ENCODE assay signal across 9 cellular contexts in the genomic region with DNA sequence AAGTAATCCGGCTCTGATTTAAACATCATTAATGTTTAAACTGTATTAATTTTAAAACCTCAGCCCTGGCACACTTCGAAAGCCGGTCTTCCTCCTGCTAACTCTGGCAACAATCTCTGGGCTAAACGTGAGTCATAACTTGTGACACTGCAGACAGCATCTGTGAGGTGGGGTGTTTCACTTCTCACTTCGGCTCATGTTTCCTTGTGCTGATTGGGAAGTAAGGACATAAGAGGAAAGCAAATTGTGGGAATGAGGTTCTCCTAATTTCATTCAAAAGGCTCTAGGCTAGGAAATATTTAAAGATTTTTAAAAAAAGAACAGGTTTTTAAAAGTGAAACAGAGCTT.
DNase-seq lines count a peak whose midpoint lies in the region; ATAC-seq and TF ChIP-seq lines count a peak whose summit lies in the region.
"Had no signal": no experiment of that assay in that cellular context is flagged by ENCODE, and none has a peak within 500 bp of the region (broad histone marks: within the 10 kb centered on the region; RNA-seq: fewer than 3 reads in every experiment).

No MANE protein-coding gene starts in this region.

- no peaks in the 10 kb centered on the region for H3K27me3 ChIP-seq in right atrium auricular region
- H3K27me3 ChIP-seq in Panc1 (ENCODE audit: control insufficient read depth, insufficient read depth, low read length) = no peaks in the 10 kb centered on the region
- H3K27me3 ChIP-seq in heart left ventricle = peaks cover 0 to 8% (median 0%) of the 10 kb centered on the region in 9 donors
- no peaks in the 10 kb centered on the region for H3K27me3 ChIP-seq in endodermal cell (ENCODE audit: control insufficient read depth, insufficient read depth, low read length, poor library complexity, severe bottlenecking)

- no peak for TF ChIP-seq POLR2A in heart left ventricle (IDR thresholded peaks at IDR 0.05)

- no peak overlapping the region for H3K4me3 ChIP-seq in right atrium auricular region
- no peak overlapping the region for H3K4me3 ChIP-seq in Panc1 (ENCODE audit: low read depth in 2 of 2, low read length in 2 of 2)
- no peak overlapping the region for H3K4me3 ChIP-seq in heart left ventricle
- no peak overlapping the region for H3K4me3 ChIP-seq in endodermal cell (ENCODE audit: low read length)
- H3K4me3 ChIP-seq: BLaER1 had no signal

- intact Hi-C loops in Right ventricle myocardium inferior (cut with DNase I) (no loop called here), Panc1 (cut with micrococcal nuclease; ENCODE audit: unreplicated experiment) (no loop called here), heart left ventricle (cut with DNase I) (no loop called here)

- 10 to 42% (median 28%) methylated on average over 5 of the region's 5 CpGs for WGBS in heart left ventricle, 4 donors
- WGBS in endodermal cell (ENCODE audit: insufficient coverage in 1 of 2, insufficient read length in 1 of 2), 2 experiments = 68% methylated on average over 4 of the region's 5 CpGs; no CpG with 5 or more reads in 1 of the 2 experiments

- CTCF ChIA-PET in Panc1 (lab: Charles Lee) = no interaction called here

- POLR2A ChIA-PET in Panc1 (lab: Charles Lee) = no interaction called here

- no peak for DNase-seq in Right ventricle myocardium inferior (ENCODE audit: missing footprints)
- no peak for DNase-seq in right atrium auricular region (ENCODE audit: low spot score)
- no peak for DNase-seq in Panc1 (ENCODE audit: low read depth, low spot score)
- DNase-seq in heart left ventricle = peak in 2 of 5 donors; percentile 25 to 45
- no peak for DNase-seq in stimulated activated effector memory CD8-positive, alpha-beta T cell treated with anti-CD3 and anti-CD28 coated beads, Interleukin-12 subunit alpha, Interleukin-12 subunit beta, amount 100 ng/mL, for 72 hours (ENCODE audit: low spot score in 2 of 2)
- DNase-seq in NCI-H2029 (lab: John Stamatoyannopoulos, UW) = no peak
- DNase-seq in stimulated activated CD4-positive, alpha-beta T cell treated with anti-CD3 and anti-CD28 coated beads, Interleukin-1b, Interleukin-23, amount 100 ng/mL, for 48 hours = no peak
- DNase-seq in endodermal cell = no peak

- in situ Hi-C loops in Panc1 (cut with HindIII; ENCODE audit: low pct_unique_long_range_greater_than_20kb, low sequenced_read_pairs) = no loop called here

- H3K9me3 Mint-ChIP-seq in stimulated activated effector memory CD8-positive, alpha-beta T cell treated with anti-CD3 and anti-CD28 coated beads, Interleukin-12 subunit alpha, Interleukin-12 subunit beta, amount 100 ng/mL, for 72 hours = no peaks in the 10 kb centered on the region
- peaks cover 31% of the 10 kb centered on the region for H3K9me3 Mint-ChIP-seq in endodermal cell

- H3K27me3 Mint-ChIP-seq in endodermal cell (ENCODE audit: insufficient read depth) = no peaks in the 10 kb centered on the region

- ATAC-seq in Right ventricle myocardium inferior = peak; percentile 90
- ATAC-seq in Panc1 = 0 out of 2 replicates have a peak, but pooled peaks have one; percentile 66
- ATAC-seq in heart left ventricle = peak; percentile 58 to 92 (median 82)
- ATAC-seq in stimulated activated effector memory CD8-positive, alpha-beta T cell treated with anti-CD3 and anti-CD28 coated beads, Interleukin-12 subunit alpha, Interleukin-12 subunit beta, amount 100 ng/mL, for 72 hours = peak; percentile 44

- no peaks in the 10 kb centered on the region for H3K36me3 Mint-ChIP-seq in stimulated activated effector memory CD8-positive, alpha-beta T cell treated with anti-CD3 and anti-CD28 coated beads, Interleukin-12 subunit alpha, Interleukin-12 subunit beta, amount 100 ng/mL, for 72 hours
- no peaks in the 10 kb centered on the region for H3K36me3 Mint-ChIP-seq in endodermal cell (ENCODE audit: low read depth)

- H3K36me3 ChIP-seq in right atrium auricular region (no peaks in the 10 kb centered on the region), Panc1 (ENCODE audit: control insufficient read depth, insufficient read depth, low read length) (no peaks in the 10 kb centered on the region), heart left ventricle (no peaks in the 10 kb centered on the region), endodermal cell (ENCODE audit: control insufficient read depth, insufficient read depth, low read length) (no peaks in the 10 kb centered on the region)
- H3K36me3 ChIP-seq: BLaER1 had no signal

- no peak overlapping the region for H3K9ac ChIP-seq in endodermal cell (ENCODE audit: extremely low read depth, low read length, poor library complexity, severe bottlenecking)
- H3K9ac ChIP-seq: BLaER1 had no signal

- no peak overlapping the region for H3K27ac Mint-ChIP-seq in stimulated activated effector memory CD8-positive, alpha-beta T cell treated with anti-CD3 and anti-CD28 coated beads, Interleukin-12 subunit alpha, Interleukin-12 subunit beta, amount 100 ng/mL, for 72 hours
- no peak overlapping the region for H3K27ac Mint-ChIP-seq in endodermal cell

- no peaks in the 10 kb centered on the region for H3K4me1 Mint-ChIP-seq in stimulated activated effector memory CD8-positive, alpha-beta T cell treated with anti-CD3 and anti-CD28 coated beads, Interleukin-12 subunit alpha, Interleukin-12 subunit beta, amount 100 ng/mL, for 72 hours
- H3K4me1 Mint-ChIP-seq in endodermal cell = peaks cover 8% of the 10 kb centered on the region

- H3K9me3 ChIP-seq in right atrium auricular region (no peaks in the 10 kb centered on the region), Panc1 (ENCODE audit: control insufficient read depth, insufficient read depth, low read depth, low read length) (no peaks in the 10 kb centered on the region), heart left ventricle (peaks cover 0 to 3% (median 0%) of the 10 kb centered on the region in 12 donors), endodermal cell (ENCODE audit: control insufficient read depth, low read length) (no peaks in the 10 kb centered on the region)

- peak overlapping the region in 1 of 2 donors; percentile 40 for H3K27ac ChIP-seq in right atrium auricular region
- no peak overlapping the region for H3K27ac ChIP-seq in Panc1 (ENCODE audit: low read length)
- peak overlapping the region in 4 of 12 donors; percentile 1 to 54 (median 34) for H3K27ac ChIP-seq in heart left ventricle
- no peak overlapping the region for H3K27ac ChIP-seq in endodermal cell (ENCODE audit: low read depth, low read length)
- H3K27ac ChIP-seq: BLaER1 had no signal

- H3K4me3 Mint-ChIP-seq in stimulated activated effector memory CD8-positive, alpha-beta T cell treated with anti-CD3 and anti-CD28 coated beads, Interleukin-12 subunit alpha, Interleukin-12 subunit beta, amount 100 ng/mL, for 72 hours = no peak overlapping the region
- H3K4me3 Mint-ChIP-seq in endodermal cell = no peak overlapping the region

- TF ChIP-seq CTCF in right atrium auricular region (IDR thresholded peaks at IDR 0.05) = no peak
- no peak for TF ChIP-seq CTCF in Panc1 (IDR thresholded peaks at IDR 0.05)
- no peak for TF ChIP-seq CTCF in heart left ventricle (IDR thresholded peaks at IDR 0.05)
- no peak for TF ChIP-seq CTCF in endodermal cell (conservative IDR thresholded peaks at IDR 0.05)

- H3K4me1 ChIP-seq in right atrium auricular region = no peaks in the 10 kb centered on the region
- H3K4me1 ChIP-seq in Panc1 (ENCODE audit: control insufficient read depth, insufficient read depth, low read length) = no peaks in the 10 kb centered on the region
- peaks cover 0 to 10% (median 0%) of the 10 kb centered on the region in 12 donors for H3K4me1 ChIP-seq in heart left ventricle
- H3K4me1 ChIP-seq in endodermal cell (ENCODE audit: control insufficient read depth, insufficient read depth, low read length) = no peaks in the 10 kb centered on the region
- H3K4me1 ChIP-seq: BLaER1 had no signal

- no TSS peak for BruUV-seq in Panc1 (replicated peaks; lab: Mats Ljungman, UMichigan)
